In the genomic region with DNA sequence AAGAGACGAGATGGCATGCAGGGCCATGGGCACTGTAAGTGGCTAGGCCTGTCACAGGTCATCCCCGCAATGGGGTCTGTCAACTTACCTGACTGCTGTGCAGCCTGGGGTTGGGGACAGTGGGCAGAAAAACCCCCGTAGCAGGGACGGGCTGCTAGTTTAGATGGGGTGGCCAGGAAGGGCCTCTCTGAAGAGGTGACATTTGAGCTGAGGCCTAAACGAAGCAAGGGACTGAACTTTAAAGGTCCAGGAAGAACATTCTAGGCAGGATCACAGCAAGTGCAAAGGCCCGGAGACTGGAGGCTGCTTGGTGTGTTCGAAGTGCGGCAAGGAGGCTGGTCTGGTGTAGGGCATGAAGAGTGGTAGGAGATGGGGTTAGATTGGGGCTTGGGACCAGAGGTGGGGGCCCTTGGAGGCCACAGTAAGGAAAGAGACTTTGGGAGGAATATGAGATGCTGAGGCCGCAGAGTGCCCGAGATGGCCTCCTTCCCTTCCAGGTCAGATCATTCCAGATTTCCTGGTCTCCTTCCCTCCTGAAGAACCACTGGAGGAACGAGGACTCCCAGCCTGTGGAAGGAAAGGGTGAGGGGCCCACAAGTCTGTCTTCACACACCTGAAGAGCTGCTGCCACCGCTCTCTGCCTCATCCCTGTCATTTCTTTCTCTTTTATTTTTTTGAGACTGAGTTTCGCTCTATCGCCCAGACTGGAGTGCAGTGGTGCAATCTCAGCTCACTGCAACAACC, we compare ENCODE assay signal across 1 cellular context.
TF ChIP-seq lines count a peak whose summit lies in the region.

No MANE protein-coding gene starts in this region.

TF ChIP-seq in H1, 55 proteins besides CTCF, POLR2A, EP300 and RAD21:
- no peak for TF ChIP-seq SP2 (IDR thresholded peaks at IDR 0.05; ENCODE audit: low read length)
- no peak for TF ChIP-seq SP1 (IDR thresholded peaks at IDR 0.05; ENCODE audit: low read depth, low read length)
- no peak for TF ChIP-seq HDAC2 (IDR thresholded peaks at IDR 0.05; ENCODE audit: borderline replicate concordance in 1 of 2, low read depth in 2 of 2, low read length in 2 of 2)
- no peak for TF ChIP-seq YY1 (IDR thresholded peaks at IDR 0.05; ENCODE audit: low read depth, low read length)
- TF ChIP-seq KDM1A (IDR thresholded peaks at IDR 0.05; ENCODE audit: borderline replicate concordance, low read length) = no peak
- TF ChIP-seq SAP30 (IDR thresholded peaks at IDR 0.05; ENCODE audit: insufficient read depth, insufficient replicate concordance, low read length) = no peak
- TF ChIP-seq PHF8 (conservative IDR thresholded peaks at IDR 0.05; ENCODE audit: low read depth, low read length) = no peak
- TF ChIP-seq POLR2AphosphoS5 (IDR thresholded peaks at IDR 0.05; ENCODE audit: low read depth, low read length) = no peak
- no peak for TF ChIP-seq KDM5A (IDR thresholded peaks at IDR 0.05; ENCODE audit: low read length)
- TF ChIP-seq, protein P1, sequence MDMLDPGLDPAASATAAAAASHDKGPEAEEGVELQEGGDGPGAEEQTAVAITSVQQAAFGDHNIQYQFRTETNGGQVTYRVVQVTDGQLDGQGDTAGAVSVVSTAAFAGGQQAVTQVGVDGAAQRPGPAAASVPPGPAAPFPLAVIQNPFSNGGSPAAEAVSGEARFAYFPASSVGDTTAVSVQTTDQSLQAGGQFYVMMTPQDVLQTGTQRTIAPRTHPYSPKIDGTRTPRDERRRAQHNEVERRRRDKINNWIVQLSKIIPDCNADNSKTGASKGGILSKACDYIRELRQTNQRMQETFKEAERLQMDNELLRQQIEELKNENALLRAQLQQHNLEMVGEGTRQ (IDR thresholded peaks at IDR 0.05; ENCODE audit: low read length) = no peak
- TF ChIP-seq, protein P2, sequence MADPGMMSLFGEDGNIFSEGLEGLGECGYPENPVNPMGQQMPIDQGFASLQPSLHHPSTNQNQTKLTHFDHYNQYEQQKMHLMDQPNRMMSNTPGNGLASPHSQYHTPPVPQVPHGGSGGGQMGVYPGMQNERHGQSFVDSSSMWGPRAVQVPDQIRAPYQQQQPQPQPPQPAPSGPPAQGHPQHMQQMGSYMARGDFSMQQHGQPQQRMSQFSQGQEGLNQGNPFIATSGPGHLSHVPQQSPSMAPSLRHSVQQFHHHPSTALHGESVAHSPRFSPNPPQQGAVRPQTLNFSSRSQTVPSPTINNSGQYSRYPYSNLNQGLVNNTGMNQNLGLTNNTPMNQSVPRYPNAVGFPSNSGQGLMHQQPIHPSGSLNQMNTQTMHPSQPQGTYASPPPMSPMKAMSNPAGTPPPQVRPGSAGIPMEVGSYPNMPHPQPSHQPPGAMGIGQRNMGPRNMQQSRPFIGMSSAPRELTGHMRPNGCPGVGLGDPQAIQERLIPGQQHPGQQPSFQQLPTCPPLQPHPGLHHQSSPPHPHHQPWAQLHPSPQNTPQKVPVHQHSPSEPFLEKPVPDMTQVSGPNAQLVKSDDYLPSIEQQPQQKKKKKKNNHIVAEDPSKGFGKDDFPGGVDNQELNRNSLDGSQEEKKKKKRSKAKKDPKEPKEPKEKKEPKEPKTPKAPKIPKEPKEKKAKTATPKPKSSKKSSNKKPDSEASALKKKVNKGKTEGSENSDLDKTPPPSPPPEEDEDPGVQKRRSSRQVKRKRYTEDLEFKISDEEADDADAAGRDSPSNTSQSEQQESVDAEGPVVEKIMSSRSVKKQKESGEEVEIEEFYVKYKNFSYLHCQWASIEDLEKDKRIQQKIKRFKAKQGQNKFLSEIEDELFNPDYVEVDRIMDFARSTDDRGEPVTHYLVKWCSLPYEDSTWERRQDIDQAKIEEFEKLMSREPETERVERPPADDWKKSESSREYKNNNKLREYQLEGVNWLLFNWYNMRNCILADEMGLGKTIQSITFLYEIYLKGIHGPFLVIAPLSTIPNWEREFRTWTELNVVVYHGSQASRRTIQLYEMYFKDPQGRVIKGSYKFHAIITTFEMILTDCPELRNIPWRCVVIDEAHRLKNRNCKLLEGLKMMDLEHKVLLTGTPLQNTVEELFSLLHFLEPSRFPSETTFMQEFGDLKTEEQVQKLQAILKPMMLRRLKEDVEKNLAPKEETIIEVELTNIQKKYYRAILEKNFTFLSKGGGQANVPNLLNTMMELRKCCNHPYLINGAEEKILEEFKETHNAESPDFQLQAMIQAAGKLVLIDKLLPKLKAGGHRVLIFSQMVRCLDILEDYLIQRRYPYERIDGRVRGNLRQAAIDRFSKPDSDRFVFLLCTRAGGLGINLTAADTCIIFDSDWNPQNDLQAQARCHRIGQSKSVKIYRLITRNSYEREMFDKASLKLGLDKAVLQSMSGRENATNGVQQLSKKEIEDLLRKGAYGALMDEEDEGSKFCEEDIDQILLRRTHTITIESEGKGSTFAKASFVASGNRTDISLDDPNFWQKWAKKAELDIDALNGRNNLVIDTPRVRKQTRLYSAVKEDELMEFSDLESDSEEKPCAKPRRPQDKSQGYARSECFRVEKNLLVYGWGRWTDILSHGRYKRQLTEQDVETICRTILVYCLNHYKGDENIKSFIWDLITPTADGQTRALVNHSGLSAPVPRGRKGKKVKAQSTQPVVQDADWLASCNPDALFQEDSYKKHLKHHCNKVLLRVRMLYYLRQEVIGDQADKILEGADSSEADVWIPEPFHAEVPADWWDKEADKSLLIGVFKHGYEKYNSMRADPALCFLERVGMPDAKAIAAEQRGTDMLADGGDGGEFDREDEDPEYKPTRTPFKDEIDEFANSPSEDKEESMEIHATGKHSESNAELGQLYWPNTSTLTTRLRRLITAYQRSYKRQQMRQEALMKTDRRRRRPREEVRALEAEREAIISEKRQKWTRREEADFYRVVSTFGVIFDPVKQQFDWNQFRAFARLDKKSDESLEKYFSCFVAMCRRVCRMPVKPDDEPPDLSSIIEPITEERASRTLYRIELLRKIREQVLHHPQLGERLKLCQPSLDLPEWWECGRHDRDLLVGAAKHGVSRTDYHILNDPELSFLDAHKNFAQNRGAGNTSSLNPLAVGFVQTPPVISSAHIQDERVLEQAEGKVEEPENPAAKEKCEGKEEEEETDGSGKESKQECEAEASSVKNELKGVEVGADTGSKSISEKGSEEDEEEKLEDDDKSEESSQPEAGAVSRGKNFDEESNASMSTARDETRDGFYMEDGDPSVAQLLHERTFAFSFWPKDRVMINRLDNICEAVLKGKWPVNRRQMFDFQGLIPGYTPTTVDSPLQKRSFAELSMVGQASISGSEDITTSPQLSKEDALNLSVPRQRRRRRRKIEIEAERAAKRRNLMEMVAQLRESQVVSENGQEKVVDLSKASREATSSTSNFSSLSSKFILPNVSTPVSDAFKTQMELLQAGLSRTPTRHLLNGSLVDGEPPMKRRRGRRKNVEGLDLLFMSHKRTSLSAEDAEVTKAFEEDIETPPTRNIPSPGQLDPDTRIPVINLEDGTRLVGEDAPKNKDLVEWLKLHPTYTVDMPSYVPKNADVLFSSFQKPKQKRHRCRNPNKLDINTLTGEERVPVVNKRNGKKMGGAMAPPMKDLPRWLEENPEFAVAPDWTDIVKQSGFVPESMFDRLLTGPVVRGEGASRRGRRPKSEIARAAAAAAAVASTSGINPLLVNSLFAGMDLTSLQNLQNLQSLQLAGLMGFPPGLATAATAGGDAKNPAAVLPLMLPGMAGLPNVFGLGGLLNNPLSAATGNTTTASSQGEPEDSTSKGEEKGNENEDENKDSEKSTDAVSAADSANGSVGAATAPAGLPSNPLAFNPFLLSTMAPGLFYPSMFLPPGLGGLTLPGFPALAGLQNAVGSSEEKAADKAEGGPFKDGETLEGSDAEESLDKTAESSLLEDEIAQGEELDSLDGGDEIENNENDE (IDR thresholded peaks at IDR 0.05; ENCODE audit: insufficient replicate concordance, low read length) = no peak
- TF ChIP-seq MAX (IDR thresholded peaks at IDR 0.05) = no peak
- TF ChIP-seq TAF1 (IDR thresholded peaks at IDR 0.05; ENCODE audit: low read depth, low read length) = no peak
- TF ChIP-seq FOSL1 (IDR thresholded peaks at IDR 0.05; ENCODE audit: insufficient read depth, low read depth, low read length) = no peak
- no peak for TF ChIP-seq NANOG (IDR thresholded peaks at IDR 0.05; ENCODE audit: insufficient read depth, low read depth, low read length, poor library complexity, severe bottlenecking)
- no peak for TF ChIP-seq CEBPB (IDR thresholded peaks at IDR 0.05; ENCODE audit: low read depth, low read length)
- TF ChIP-seq CBX5 (IDR thresholded peaks at IDR 0.05; ENCODE audit: low read depth, low read length) = no peak
- no peak for TF ChIP-seq MAFK (IDR thresholded peaks at IDR 0.05; ENCODE audit: low read depth, low read length)
- no peak for TF ChIP-seq EZH2 (IDR thresholded peaks at IDR 0.05; ENCODE audit: low read depth, low read length, severe bottlenecking)
- TF ChIP-seq CHD1 (IDR thresholded peaks at IDR 0.05; ENCODE audit: low read depth, low read length) = no peak
